ENCODE assay signal across 8 cellular contexts in the genomic region with DNA sequence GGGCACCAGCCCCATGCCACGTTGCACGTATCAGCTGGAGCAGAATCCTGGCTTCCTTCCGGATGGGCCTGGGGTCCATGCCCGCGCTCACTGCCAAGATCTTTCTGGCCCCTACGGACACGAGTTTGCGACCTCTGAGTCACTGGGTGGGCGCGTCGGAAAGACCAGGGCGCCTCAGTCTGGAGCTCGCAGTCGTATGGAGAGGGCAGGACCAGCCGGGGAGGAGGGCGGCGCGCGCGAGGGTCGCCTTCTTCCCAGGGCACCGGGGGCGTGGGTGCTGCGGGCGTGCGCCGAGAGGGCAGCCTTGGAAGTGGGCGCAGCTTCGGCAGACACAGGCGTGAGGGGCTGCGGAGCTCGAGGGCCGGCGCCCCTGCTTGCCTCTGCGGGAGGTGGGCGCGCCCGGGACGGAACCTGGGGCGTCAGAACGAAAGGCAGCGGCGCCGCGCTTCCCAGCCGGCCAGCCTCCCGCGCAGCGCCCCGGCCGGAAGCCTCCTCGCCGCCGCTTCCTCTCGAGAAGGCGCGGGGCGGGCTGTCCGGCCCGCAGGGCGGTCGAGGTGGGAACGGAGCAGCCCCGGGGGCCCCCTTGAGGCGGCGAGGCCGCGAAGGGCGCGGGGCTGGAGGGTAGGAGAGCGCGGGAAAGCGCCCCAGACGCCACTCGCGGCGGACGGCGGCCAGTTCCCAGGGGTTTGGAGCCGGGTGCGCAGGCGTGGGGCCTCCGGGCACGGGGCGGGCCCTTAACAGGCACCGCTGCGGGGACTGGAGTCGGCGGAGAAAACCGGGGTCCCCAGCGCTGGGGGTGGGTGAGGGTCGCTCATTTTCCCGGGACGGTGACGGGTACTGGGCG. TPM values are rescaled to one million over a fixed set of nuclear protein-coding genes. Genes with fewer than 3 reads are reported as not detected.
DNase-seq lines count a peak whose midpoint lies in the region; ATAC-seq and TF ChIP-seq lines count a peak whose summit lies in the region.

A gene (plus strand): TSS at position 490 of the 844 bp plus-strand sequence. CDS start 459 bp downstream, outside the sequence.

- TF ChIP-seq CTCF in GM12873 (IDR thresholded peaks at IDR 0.05; ENCODE audit: insufficient read depth, low read depth, low read length, missing control alignments) (peak; percentile 9), HCT116 (IDR thresholded peaks at IDR 0.05 in 2 of 3, conservative IDR thresholded peaks at IDR 0.05 in 1 of 3; ENCODE audit: borderline replicate concordance in 1 of 3, insufficient read depth in 1 of 3, low read depth in 2 of 3, low read length in 2 of 3) (no peak), kidney epithelial cell (IDR thresholded peaks at IDR 0.05; ENCODE audit: insufficient read depth, low read length, poor library complexity, severe bottlenecking) (no peak)

- RAD21 ChIA-PET in HCT116 (lab: Charles Lee; ENCODE audit: low non-redundant PET in 1 of 2, low total read pairs in 2 of 2, uncharacterized antibody in 2 of 2, unreplicated experiment in 2 of 2) = no interaction called here

- TF ChIP-seq POLR2A in HCT116 (IDR thresholded peaks at IDR 0.05; ENCODE audit: borderline replicate concordance, extremely low read depth, insufficient read depth, insufficient read length) = no peak

- H3K9me2 ChIP-seq in HCT116 (ENCODE audit: insufficient read depth) = no peaks in the 10 kb centered on the region

- BruUV-seq in HCT116 (replicated peaks; lab: Mats Ljungman, UMichigan) = TSS peak; percentile 32

- TF ChIP-seq RAD21 in HCT116 (IDR thresholded peaks at IDR 0.05; ENCODE audit: low read depth) = no peak

- peak within 1 kb of the TSS; percentile 90 to 91 for H3K4me3 ChIP-seq in HCT116 (replicated peaks in 1 of 2; ENCODE audit: low read depth in 1 of 2, low read length in 2 of 2)
- H3K4me3 ChIP-seq in kidney epithelial cell (ENCODE audit: low read depth, low read length) = peak within 1 kb of the TSS; percentile 81

- H3K9me3 ChIP-seq in HCT116 (ENCODE audit: control insufficient read depth in 1 of 2, insufficient read depth in 1 of 2, low read depth in 1 of 2, low read length in 2 of 2) = no peaks in the 10 kb centered on the region

- H3K4me2 ChIP-seq in HCT116 (ENCODE audit: low read length) = peak within 1 kb of the TSS; percentile 100

- no peak within 1 kb of the TSS for H2AFZ ChIP-seq in HCT116 (ENCODE audit: low read depth, low read length, poor library complexity, severe bottlenecking)

- CTCF ChIA-PET in HCT116 (lab: Charles Lee) = no interaction called here

- H3K36me3 ChIP-seq in HCT116 (ENCODE audit: control insufficient read depth in 1 of 2, insufficient read depth in 2 of 2, low read length in 2 of 2) = peaks cover 2 to 7% of the 10 kb centered on the region in 2 experiments; a peak in 3 of 4 replicates
- H3K36me3 ChIP-seq in kidney epithelial cell (ENCODE audit: control insufficient read depth, insufficient read depth, low read length) = no peaks in the 10 kb centered on the region

- H4K20me1 ChIP-seq in HCT116 (ENCODE audit: insufficient read depth) = no peaks in the 10 kb centered on the region

- peaks cover 44% of the 10 kb centered on the region for H3K79me2 ChIP-seq in HCT116 (ENCODE audit: insufficient read depth, low read length)

- H3K4me1 ChIP-seq in HCT116 (ENCODE audit: control insufficient read depth in 1 of 2, insufficient read depth in 2 of 2, low read length in 2 of 2) = peaks cover 21 to 33% of the 10 kb centered on the region in 2 experiments

- peak within 1 kb of the TSS; percentile 92 for H3K9ac ChIP-seq in HCT116 (ENCODE audit: low read length)

- DNase-seq in HCT116 (ENCODE audit: low read depth, low spot score) (no peak), NCI-H146 treated with DMSO at 0.1 percent for 48 hours (lab: John Stamatoyannopoulos, UW; ENCODE audit: unreplicated experiment) (peak; percentile 25), cerebellum (ENCODE audit: low spot score) (peak; percentile 85), kidney epithelial cell (ENCODE audit: low read depth) (no peak)
- peak in 3 of 4 experiments; percentile 43 to 65 (median 56) for DNase-seq in stimulated activated CD4-positive, alpha-beta T cell treated with anti-CD3 and anti-CD28 coated beads, Interleukin-1b, Interleukin-23, amount 100 ng/mL, for 24 hours (ENCODE audit: low read depth in 4 of 4, low spot score in 1 of 4)

- POLR2A ChIA-PET in HCT116 (lab: Charles Lee) = interaction anchor here (0.8 to 1.0 kb wide), 2 partner anchors 9 to 253 kb away, joined by 3 to 4 read pairs; a partner anchor contains a TSS

- intact Hi-C loops in HCT116 (cut with micrococcal nuclease) = no loop called here

- no peaks in the 10 kb centered on the region for H3K27me3 ChIP-seq in HCT116 (ENCODE audit: insufficient read depth, low read length)
- no peaks in the 10 kb centered on the region for H3K27me3 ChIP-seq in kidney epithelial cell (ENCODE audit: control insufficient read depth, insufficient read depth, low read length)

- H3K27ac ChIP-seq in HCT116 (ENCODE audit: low read depth, low read length) = peak within 1 kb of the TSS; percentile 88

- ATAC-seq in HCT116 = peak; percentile 72
- peak; percentile 81 to 82 for ATAC-seq in activated CD4-positive, CD25-positive, alpha-beta regulatory T cell treated with anti-CD3 and anti-CD28 coated beads, Interleukin-2, amount 50 U/mL, for 24 hours
- ATAC-seq in HG02973 (IDR thresholded peaks at IDR 0.05; ENCODE audit: unreplicated experiment) = no peak

TF ChIP-seq in HCT116, 20 proteins besides CTCF, POLR2A, EP300 and RAD21:
- no peak for TF ChIP-seq EZH2 (IDR thresholded peaks at IDR 0.05)
- TF ChIP-seq, protein P1, sequence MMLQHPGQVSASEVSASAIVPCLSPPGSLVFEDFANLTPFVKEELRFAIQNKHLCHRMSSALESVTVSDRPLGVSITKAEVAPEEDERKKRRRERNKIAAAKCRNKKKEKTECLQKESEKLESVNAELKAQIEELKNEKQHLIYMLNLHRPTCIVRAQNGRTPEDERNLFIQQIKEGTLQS (IDR thresholded peaks at IDR 0.05) = no peak
- TF ChIP-seq YY1 (IDR thresholded peaks at IDR 0.05; ENCODE audit: extremely low read depth, insufficient replicate concordance, low read depth, low read length) = peak; percentile 53
- TF ChIP-seq, protein P2, sequence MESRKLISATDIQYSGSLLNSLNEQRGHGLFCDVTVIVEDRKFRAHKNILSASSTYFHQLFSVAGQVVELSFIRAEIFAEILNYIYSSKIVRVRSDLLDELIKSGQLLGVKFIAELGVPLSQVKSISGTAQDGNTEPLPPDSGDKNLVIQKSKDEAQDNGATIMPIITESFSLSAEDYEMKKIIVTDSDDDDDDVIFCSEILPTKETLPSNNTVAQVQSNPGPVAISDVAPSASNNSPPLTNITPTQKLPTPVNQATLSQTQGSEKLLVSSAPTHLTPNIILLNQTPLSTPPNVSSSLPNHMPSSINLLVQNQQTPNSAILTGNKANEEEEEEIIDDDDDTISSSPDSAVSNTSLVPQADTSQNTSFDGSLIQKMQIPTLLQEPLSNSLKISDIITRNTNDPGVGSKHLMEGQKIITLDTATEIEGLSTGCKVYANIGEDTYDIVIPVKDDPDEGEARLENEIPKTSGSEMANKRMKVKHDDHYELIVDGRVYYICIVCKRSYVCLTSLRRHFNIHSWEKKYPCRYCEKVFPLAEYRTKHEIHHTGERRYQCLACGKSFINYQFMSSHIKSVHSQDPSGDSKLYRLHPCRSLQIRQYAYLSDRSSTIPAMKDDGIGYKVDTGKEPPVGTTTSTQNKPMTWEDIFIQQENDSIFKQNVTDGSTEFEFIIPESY (IDR thresholded peaks at IDR 0.05; ENCODE audit: extremely low read depth, insufficient replicate concordance, low read length) = no peak
- TF ChIP-seq, protein P3, sequence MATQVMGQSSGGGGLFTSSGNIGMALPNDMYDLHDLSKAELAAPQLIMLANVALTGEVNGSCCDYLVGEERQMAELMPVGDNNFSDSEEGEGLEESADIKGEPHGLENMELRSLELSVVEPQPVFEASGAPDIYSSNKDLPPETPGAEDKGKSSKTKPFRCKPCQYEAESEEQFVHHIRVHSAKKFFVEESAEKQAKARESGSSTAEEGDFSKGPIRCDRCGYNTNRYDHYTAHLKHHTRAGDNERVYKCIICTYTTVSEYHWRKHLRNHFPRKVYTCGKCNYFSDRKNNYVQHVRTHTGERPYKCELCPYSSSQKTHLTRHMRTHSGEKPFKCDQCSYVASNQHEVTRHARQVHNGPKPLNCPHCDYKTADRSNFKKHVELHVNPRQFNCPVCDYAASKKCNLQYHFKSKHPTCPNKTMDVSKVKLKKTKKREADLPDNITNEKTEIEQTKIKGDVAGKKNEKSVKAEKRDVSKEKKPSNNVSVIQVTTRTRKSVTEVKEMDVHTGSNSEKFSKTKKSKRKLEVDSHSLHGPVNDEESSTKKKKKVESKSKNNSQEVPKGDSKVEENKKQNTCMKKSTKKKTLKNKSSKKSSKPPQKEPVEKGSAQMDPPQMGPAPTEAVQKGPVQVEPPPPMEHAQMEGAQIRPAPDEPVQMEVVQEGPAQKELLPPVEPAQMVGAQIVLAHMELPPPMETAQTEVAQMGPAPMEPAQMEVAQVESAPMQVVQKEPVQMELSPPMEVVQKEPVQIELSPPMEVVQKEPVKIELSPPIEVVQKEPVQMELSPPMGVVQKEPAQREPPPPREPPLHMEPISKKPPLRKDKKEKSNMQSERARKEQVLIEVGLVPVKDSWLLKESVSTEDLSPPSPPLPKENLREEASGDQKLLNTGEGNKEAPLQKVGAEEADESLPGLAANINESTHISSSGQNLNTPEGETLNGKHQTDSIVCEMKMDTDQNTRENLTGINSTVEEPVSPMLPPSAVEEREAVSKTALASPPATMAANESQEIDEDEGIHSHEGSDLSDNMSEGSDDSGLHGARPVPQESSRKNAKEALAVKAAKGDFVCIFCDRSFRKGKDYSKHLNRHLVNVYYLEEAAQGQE (IDR thresholded peaks at IDR 0.05; ENCODE audit: low read depth) = no peak
- peak; percentile 72 for TF ChIP-seq POLR2AphosphoS5 (IDR thresholded peaks at IDR 0.05; ENCODE audit: low read depth, low read length)
- TF ChIP-seq SRF (IDR thresholded peaks at IDR 0.05; ENCODE audit: low read depth) = no peak
- TF ChIP-seq ZNF274 (IDR thresholded peaks at IDR 0.05; ENCODE audit: low read depth, low read length) = no peak
- TF ChIP-seq CEBPB (IDR thresholded peaks at IDR 0.05; ENCODE audit: low read depth) = no peak
- TF ChIP-seq, protein P4, sequence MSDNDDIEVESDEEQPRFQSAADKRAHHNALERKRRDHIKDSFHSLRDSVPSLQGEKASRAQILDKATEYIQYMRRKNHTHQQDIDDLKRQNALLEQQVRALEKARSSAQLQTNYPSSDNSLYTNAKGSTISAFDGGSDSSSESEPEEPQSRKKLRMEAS (IDR thresholded peaks at IDR 0.05) = no peak
- TF ChIP-seq TCF7L2 (IDR thresholded peaks at IDR 0.05; ENCODE audit: borderline replicate concordance, extremely low read depth, insufficient read depth, insufficient read length) = no peak
- TF ChIP-seq EGR1 (IDR thresholded peaks at IDR 0.05; ENCODE audit: low read depth) = no peak
- TF ChIP-seq ZFX (IDR thresholded peaks at IDR 0.05) = peak; percentile 93
- no peak for TF ChIP-seq SIN3A (IDR thresholded peaks at IDR 0.05; ENCODE audit: low read depth)
- no peak for TF ChIP-seq JUND (IDR thresholded peaks at IDR 0.05)

RNA-seq across cellular contexts. Expression of the gene that starts here (rescaled TPM):
- total RNA-seq in HCT116 (2021; ENCODE audit: unreplicated experiment) (128 TPM), cerebellum (19.2 TPM), kidney epithelial cell (250 and 289 TPM in 2 replicates)
- 178 and 187 TPM in 2 replicates for polyA plus RNA-seq in HCT116 (2012)

Comparison
In these comparisons a context has a peak if more than half of its experiments do, and no peak if none do; other contexts are left out.
1. DNase-seq: peak in NCI-H146 treated with DMSO at 0.1 percent for 48 hours (single experiment), cerebellum (single experiment) and stimulated activated CD4-positive, alpha-beta T cell treated with anti-CD3 and anti-CD28 coated beads, Interleukin-1b, Interleukin-23, amount 100 ng/mL, for 24 hours (3 of 4); none in HCT116 (single experiment) and kidney epithelial cell (single experiment).